Comparison of ENCODE assay signal across 16 cellular contexts in the genomic region with DNA sequence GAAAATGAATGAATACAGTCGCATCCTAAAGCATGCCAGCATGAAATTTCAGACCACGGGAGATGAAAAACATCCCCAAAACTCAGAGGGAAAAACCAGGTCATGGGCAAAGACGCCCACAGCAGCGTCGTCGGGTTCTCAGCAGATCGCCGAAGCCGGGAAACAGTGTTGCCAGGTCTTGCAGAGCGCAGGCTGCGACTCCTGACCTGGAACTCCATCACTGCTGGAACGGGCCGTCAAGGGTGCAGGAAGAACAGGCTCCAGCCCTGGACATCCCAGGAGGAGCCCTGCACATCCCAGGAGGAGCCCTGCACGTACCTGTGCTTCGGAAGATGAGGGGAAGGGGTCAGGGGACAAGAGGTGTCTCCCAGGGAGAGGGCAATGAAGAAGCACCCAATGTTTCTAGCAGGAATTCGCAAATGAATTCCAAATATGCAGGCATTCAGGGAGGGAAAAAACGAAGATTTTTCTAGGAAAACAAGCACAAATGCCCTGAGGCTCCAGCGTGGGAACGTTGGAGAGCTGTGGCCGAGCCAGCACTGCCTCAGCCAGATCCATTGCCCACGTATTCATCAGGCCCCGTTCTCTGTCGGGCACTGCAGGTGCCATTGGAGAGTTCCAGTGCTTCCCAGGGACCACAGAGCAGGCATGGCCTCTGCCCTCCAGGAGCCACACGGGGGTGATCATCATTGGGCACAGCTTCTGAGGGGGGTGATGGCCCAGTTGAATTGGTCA.
"Had no signal": no experiment of that assay in that cellular context is flagged by ENCODE, and none has a peak within 500 bp of the region (broad histone marks: within the 10 kb centered on the region; RNA-seq: fewer than 3 reads in every experiment).

No MANE protein-coding gene starts in this region.

- H3K4me1 Mint-ChIP-seq: activated CD4-positive, alpha-beta memory T cell treated with anti-CD3 and anti-CD28 coated beads, Interleukin-2, amount 10 ng/mL, durations not matched to agents 7 days and 5 days; activated naive CD8-positive, alpha-beta T cell treated with anti-CD3 and anti-CD28 coated beads for 36 hours; stimulated activated effector memory CD8-positive, alpha-beta T cell treated with anti-CD3 and anti-CD28 coated beads, Interleukin-12 subunit alpha, Interleukin-12 subunit beta, amount 100 ng/mL, for 72 hours had no signal

- H3K4me3 ChIP-seq: breast epithelium, gastrocnemius medialis, heart left ventricle, mucosa of descending colon, thyroid gland had no signal

- H3K9me3 ChIP-seq: breast epithelium, gastrocnemius medialis, mucosa of descending colon, thyroid gland had no signal

- H3K27ac Mint-ChIP-seq: activated CD4-positive, alpha-beta memory T cell treated with anti-CD3 and anti-CD28 coated beads, Interleukin-2, amount 10 ng/mL, durations not matched to agents 7 days and 5 days; activated naive CD8-positive, alpha-beta T cell treated with anti-CD3 and anti-CD28 coated beads for 36 hours; activated T-cell treated with anti-CD3 and anti-CD28 coated beads, Interleukin-2, amount 50 U/mL, for 24 hours; stimulated activated effector memory CD8-positive, alpha-beta T cell treated with anti-CD3 and anti-CD28 coated beads, Interleukin-12 subunit alpha, Interleukin-12 subunit beta, amount 100 ng/mL, for 72 hours had no signal

- H3K4me3 Mint-ChIP-seq: activated CD4-positive, alpha-beta memory T cell treated with anti-CD3 and anti-CD28 coated beads, Interleukin-2, amount 10 ng/mL, durations not matched to agents 7 days and 5 days; activated naive CD8-positive, alpha-beta T cell treated with anti-CD3 and anti-CD28 coated beads for 36 hours; activated T-cell treated with anti-CD3 and anti-CD28 coated beads, Interleukin-2, amount 50 U/mL, for 24 hours; naive thymus-derived CD8-positive, alpha-beta T cell; stimulated activated effector memory CD8-positive, alpha-beta T cell treated with anti-CD3 and anti-CD28 coated beads, Interleukin-12 subunit alpha, Interleukin-12 subunit beta, amount 100 ng/mL, for 72 hours had no signal

- H3K9me3 Mint-ChIP-seq: activated CD4-positive, alpha-beta memory T cell treated with anti-CD3 and anti-CD28 coated beads, Interleukin-2, amount 10 ng/mL, durations not matched to agents 7 days and 5 days; stimulated activated effector memory CD8-positive, alpha-beta T cell treated with anti-CD3 and anti-CD28 coated beads, Interleukin-12 subunit alpha, Interleukin-12 subunit beta, amount 100 ng/mL, for 72 hours had no signal

- H3K27me3 Mint-ChIP-seq: activated CD4-positive, alpha-beta memory T cell treated with anti-CD3 and anti-CD28 coated beads, Interleukin-2, amount 10 ng/mL, durations not matched to agents 7 days and 5 days had no signal

- DNase-seq: activated CD4-positive, alpha-beta memory T cell treated with anti-CD3 and anti-CD28 coated beads, Interleukin-2, amount 10 ng/mL, durations not matched to agents 7 days and 5 days; activated CD4-positive, alpha-beta T cell treated with anti-CD3 and anti-CD28 coated beads for 4 hours; activated gamma-delta T cell; activated T-cell treated with anti-CD3 and anti-CD28 coated beads, Interleukin-2, amount 50 U/mL, for 24 hours; erythroblast; gastrocnemius medialis; mammary epithelial cell; T-helper 2 cell; thyroid gland had no signal

- H3K27ac ChIP-seq: breast epithelium, gastrocnemius medialis, heart left ventricle, thyroid gland had no signal

- ATAC-seq: gastrocnemius medialis; heart left ventricle; mucosa of descending colon; naive thymus-derived CD8-positive, alpha-beta T cell had no signal

- H3K27me3 ChIP-seq: gastrocnemius medialis, heart left ventricle, thyroid gland had no signal

- H3K4me1 ChIP-seq: breast epithelium, gastrocnemius medialis, heart left ventricle, thyroid gland had no signal

- H3K36me3 ChIP-seq: breast epithelium, gastrocnemius medialis, heart left ventricle, thyroid gland had no signal

- FAIRE-seq: urothelium cell line had no signal

- H3K36me3 Mint-ChIP-seq: naive thymus-derived CD8-positive, alpha-beta T cell; stimulated activated effector memory CD8-positive, alpha-beta T cell treated with anti-CD3 and anti-CD28 coated beads, Interleukin-12 subunit alpha, Interleukin-12 subunit beta, amount 100 ng/mL, for 72 hours had no signal
